Comparison of ENCODE assay signal across 23 cellular contexts in the genomic region with DNA sequence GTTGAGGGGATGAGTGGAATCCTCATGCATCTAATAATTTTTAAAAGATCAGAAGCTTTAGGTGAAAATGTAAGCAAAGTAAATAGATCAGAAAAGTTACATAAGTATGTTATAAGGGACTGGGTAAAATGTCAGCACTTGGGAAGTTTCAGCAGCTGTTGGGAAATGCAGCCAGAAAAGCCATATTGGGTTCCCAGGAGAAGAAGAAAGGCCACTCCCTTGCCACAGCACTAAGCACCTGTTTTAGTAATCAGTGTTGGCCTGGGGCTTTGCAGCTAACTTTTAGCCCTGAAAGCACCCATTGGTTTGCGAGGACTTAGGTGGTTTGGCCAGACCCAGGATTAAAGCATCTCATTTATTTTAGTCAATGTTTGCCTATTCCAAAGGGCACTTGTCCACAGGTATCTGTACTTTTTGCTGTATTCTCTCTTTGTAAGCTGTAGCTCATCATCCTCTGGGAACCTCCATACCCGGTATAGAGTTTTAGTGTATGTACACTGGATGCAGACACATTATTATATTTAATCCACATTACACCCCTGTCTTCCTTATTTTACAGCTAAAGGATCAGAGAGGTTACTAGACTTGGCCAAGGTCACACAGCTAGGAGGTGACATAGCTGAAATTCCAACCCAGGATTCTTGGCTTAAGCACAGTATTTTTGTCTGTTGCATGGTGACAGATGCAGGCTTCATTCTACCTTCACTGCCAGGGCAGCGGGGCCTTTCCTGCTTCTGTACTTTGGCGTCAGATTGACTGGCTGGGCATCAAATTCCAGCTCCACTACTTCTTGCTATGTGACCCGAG.
DNase-seq lines count a peak whose midpoint lies in the region; ATAC-seq, FAIRE-seq and TF ChIP-seq lines count a peak whose summit lies in the region.
"Had no signal": no experiment of that assay in that cellular context is flagged by ENCODE, and none has a peak within 500 bp of the region (broad histone marks: within the 10 kb centered on the region; RNA-seq: fewer than 3 reads in every experiment).

No MANE protein-coding gene starts in this region.

- H3K27ac Mint-ChIP-seq in WTC11: no peak overlapping the region
- H3K27ac Mint-ChIP-seq: activated CD8-positive, alpha-beta T cell treated with anti-CD3 and anti-CD28 coated beads, Interleukin-2, amount 10 ng/mL, durations not matched to agents 7 days and 5 days; HFFc6; naive thymus-derived CD4-positive, alpha-beta T cell; stimulated activated naive CD8-positive, alpha-beta T cell treated with anti-CD3 and anti-CD28 coated beads, Interleukin-15, Interleukin-2, amounts not matched to agents 100 ng/mL and 50 ng/mL, for 24 hours had no signal

- H3K27ac ChIP-seq in hepatocyte: peak overlapping the region; percentile 64
- no peak overlapping the region for H3K27ac ChIP-seq in pancreas
- H3K27ac ChIP-seq in colonic mucosa: no peak overlapping the region
- H3K27ac ChIP-seq in coronary artery: peak overlapping the region in 1 of 2 donors; percentile 44

- H3K4me1 ChIP-seq in hepatocyte (ENCODE audit: insufficient read depth) (peaks cover 18% of the 10 kb centered on the region), pancreas (peaks cover 0 to 4% (median under 1%) of the 10 kb centered on the region in 3 donors), colonic mucosa (no peaks in the 10 kb centered on the region)

- H3K36me3 Mint-ChIP-seq in WTC11: no peaks in the 10 kb centered on the region

- intact Hi-C loops in pancreas (cut with DNase I) (no loop called here), colonic mucosa (cut with DNase I) (no loop called here)

- ATAC-seq in WTC11 (no peak), pancreas (peak; percentile 43 to 66 (median 52)), HG02642 (IDR thresholded peaks at IDR 0.05; ENCODE audit: poor library complexity, unreplicated experiment) (no peak)
- ATAC-seq: activated CD8-positive, alpha-beta T cell treated with anti-CD3 and anti-CD28 coated beads, Interleukin-2, amount 10 ng/mL, durations not matched to agents 7 days and 5 days; GM12878; naive thymus-derived CD4-positive, alpha-beta T cell had no signal

- no peaks in the 10 kb centered on the region for H3K9me3 ChIP-seq in hepatocyte (ENCODE audit: low read depth)
- H3K9me3 ChIP-seq in pancreas: no peaks in the 10 kb centered on the region
- H3K9me3 ChIP-seq in colonic mucosa: no peaks in the 10 kb centered on the region
- H3K9me3 ChIP-seq: Caco-2, MG63 had no signal

- H3K4me3 Mint-ChIP-seq in WTC11: no peak overlapping the region
- H3K4me3 Mint-ChIP-seq: activated CD8-positive, alpha-beta T cell treated with anti-CD3 and anti-CD28 coated beads, Interleukin-2, amount 10 ng/mL, durations not matched to agents 7 days and 5 days; HFFc6; naive thymus-derived CD4-positive, alpha-beta T cell; stimulated activated naive CD8-positive, alpha-beta T cell treated with anti-CD3 and anti-CD28 coated beads, Interleukin-15, Interleukin-2, amounts not matched to agents 100 ng/mL and 50 ng/mL, for 24 hours had no signal

- no peak overlapping the region for H3K4me3 ChIP-seq in hepatocyte
- no peak overlapping the region for H3K4me3 ChIP-seq in pancreas
- H3K4me3 ChIP-seq in colonic mucosa: no peak overlapping the region
- no peak overlapping the region for H3K4me3 ChIP-seq in coronary artery
- H3K4me3 ChIP-seq: GM12878, MG63 had no signal

- H3K27me3 Mint-ChIP-seq in WTC11 (ENCODE audit: low read depth): peaks cover 4% of the 10 kb centered on the region; the same call in 1 of the 2 replicates
- H3K27me3 Mint-ChIP-seq: naive thymus-derived CD4-positive, alpha-beta T cell; stimulated activated naive CD8-positive, alpha-beta T cell treated with anti-CD3 and anti-CD28 coated beads, Interleukin-15, Interleukin-2, amounts not matched to agents 100 ng/mL and 50 ng/mL, for 24 hours had no signal

- H3K79me2 ChIP-seq in hepatocyte: no peaks in the 10 kb centered on the region

- WGBS in hepatocyte (ENCODE audit: low lambda C conversion rate, missing lambda C conversion rate): 73% methylated on average over 5 of the region's 5 CpGs
- WGBS in pancreas, 2 donors: 51 to 60% methylated on average over 5 of the region's 5 CpGs

- H4K20me1 ChIP-seq in hepatocyte (ENCODE audit: insufficient read depth, poor library complexity, severe bottlenecking): no peaks in the 10 kb centered on the region

- H3K4me2 ChIP-seq in hepatocyte: peak overlapping the region; percentile 11

- no peaks in the 10 kb centered on the region for H3K9me2 ChIP-seq in hepatocyte (replicated peaks; ENCODE audit: insufficient read depth)

- H3K9ac ChIP-seq in colonic mucosa (ENCODE audit: low read depth in 2 of 2, low read length in 2 of 2): no peak overlapping the region

- CTCF ChIA-PET in WTC11 (lab: Charles Lee): interaction anchor here (1.1 to 2.9 kb wide), 2 partner anchors 11 to 207 kb away, joined by 3 to 10 read pairs; no protein-coding TSS in a partner anchor

- DNase-seq in DMS 273 treated with DMSO at 0.1 percent for 48 hours (lab: John Stamatoyannopoulos, UW) (peak; percentile 8), WTC11 (ENCODE audit: low spot score) (no peak), hepatocyte (ENCODE audit: low spot score) (no peak), pancreas (peak in 1 of 6 donors; percentile 20), colonic mucosa (no peak), NCI-H146 (lab: John Stamatoyannopoulos, UW) (no peak), coronary artery (ENCODE audit: low spot score) (no peak)
- DNase-seq: activated CD4-positive, CD25-positive, alpha-beta regulatory T cell; activated CD8-positive, alpha-beta T cell treated with anti-CD3 and anti-CD28 coated beads, Interleukin-2, amount 10 ng/mL, durations not matched to agents 7 days and 5 days; caudate nucleus; HFFc6; MG63; naive thymus-derived CD4-positive, alpha-beta T cell; NCI-H1694 treated with DMSO at 0.1 percent for 48 hours; NCI-H510A; SHP77 treated with DMSO at 0.1 percent for 48 hours; stimulated activated CD4-positive, alpha-beta T cell treated with anti-CD3 and anti-CD28 coated beads, Interleukin-15, amount 100 ng/mL, for 24 hours; T-helper 2 cell had no signal

- TF ChIP-seq CTCF in WTC11 (IDR thresholded peaks at IDR 0.05): no peak
- no peak for TF ChIP-seq CTCF in hepatocyte (IDR thresholded peaks at IDR 0.05; ENCODE audit: poor library complexity)
- no peak for TF ChIP-seq CTCF in pancreas (IDR thresholded peaks at IDR 0.05)
- no peak for TF ChIP-seq CTCF in colonic mucosa (IDR thresholded peaks at IDR 0.05)
- no peak for TF ChIP-seq CTCF in coronary artery (IDR thresholded peaks at IDR 0.05)

- no peak for FAIRE-seq in pancreas (lab: Jason Lieb, UNC)
- FAIRE-seq: G401.6, GM12878 had no signal

- POLR2A ChIA-PET in WTC11 (lab: Charles Lee): interaction anchor here (0.9 kb wide), 1 partner anchor 127 kb away, joined by 3 read pairs; the partner anchor contains the start of gene SESN3

- no peaks in the 10 kb centered on the region for H3K36me3 ChIP-seq in hepatocyte (replicated peaks; ENCODE audit: insufficient read depth, low read depth)
- H3K36me3 ChIP-seq in pancreas: no peaks in the 10 kb centered on the region
- H3K36me3 ChIP-seq in colonic mucosa: no peaks in the 10 kb centered on the region
- H3K36me3 ChIP-seq: MG63 had no signal

- H2AFZ ChIP-seq in hepatocyte: no peak overlapping the region

- no peaks in the 10 kb centered on the region for H3K27me3 ChIP-seq in hepatocyte
- no peaks in the 10 kb centered on the region for H3K27me3 ChIP-seq in pancreas
- no peaks in the 10 kb centered on the region for H3K27me3 ChIP-seq in colonic mucosa
- H3K27me3 ChIP-seq: MG63 had no signal

- peaks cover 43% of the 10 kb centered on the region for H3K4me1 Mint-ChIP-seq in WTC11

- H3K9me3 Mint-ChIP-seq in WTC11: no peaks in the 10 kb centered on the region
- H3K9me3 Mint-ChIP-seq: stimulated activated naive CD8-positive, alpha-beta T cell treated with anti-CD3 and anti-CD28 coated beads, Interleukin-15, Interleukin-2, amounts not matched to agents 100 ng/mL and 50 ng/mL, for 24 hours had no signal

TF ChIP-seq in WTC11, 78 proteins besides CTCF, POLR2A, EP300 and RAD21:
- TF ChIP-seq NFYB (CRISPR knock-in tag; conservative IDR thresholded peaks at IDR 0.05; ENCODE audit: low read depth) (no peak), GTF2I (CRISPR knock-in tag; conservative IDR thresholded peaks at IDR 0.05) (0 out of 2 replicates have a peak, but pooled peaks have one; percentile 20)

Comparison
In these comparisons a context has a peak if more than half of its experiments do, and no peak if none do; other contexts are left out.
1. ATAC-seq: peak in pancreas (4 of 4); none in WTC11 (single experiment) and HG02642 (single experiment).